ENCODE assay signal across 19 cellular contexts in the genomic region with DNA sequence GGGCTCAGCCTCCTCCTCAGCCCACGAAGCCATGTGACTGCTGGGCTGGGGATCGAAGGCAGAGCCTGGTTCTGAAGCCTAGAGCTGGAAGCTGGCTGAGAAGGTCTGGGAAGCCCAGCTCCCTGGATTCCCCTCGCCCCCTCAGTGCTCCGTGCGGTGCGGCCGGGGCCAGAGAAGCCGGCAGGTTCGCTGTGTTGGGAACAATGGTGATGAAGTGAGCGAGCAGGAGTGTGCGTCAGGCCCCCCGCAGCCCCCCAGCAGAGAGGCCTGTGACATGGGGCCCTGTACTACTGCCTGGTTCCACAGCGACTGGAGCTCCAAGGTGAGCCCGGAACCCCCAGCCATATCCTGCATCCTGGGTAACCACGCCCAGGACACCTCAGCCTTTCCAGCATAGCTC. TPM values are rescaled to one million over a fixed set of nuclear protein-coding genes. Genes with fewer than 3 reads are reported as not detected.
DNase-seq lines count a peak whose midpoint lies in the region; ATAC-seq and TF ChIP-seq lines count a peak whose summit lies in the region.
"Had no signal": no experiment of that assay in that cellular context is flagged by ENCODE, and none has a peak within 500 bp of the region (broad histone marks: within the 10 kb centered on the region; RNA-seq: fewer than 3 reads in every experiment).

No MANE protein-coding gene starts in this region.

- no peak overlapping the region for H3K4me2 ChIP-seq in H9 (ENCODE audit: insufficient read depth, insufficient read length, low read length)

- H3K9me3 ChIP-seq in H9 (ENCODE audit: control insufficient read depth, low read depth, low read length) (no peaks in the 10 kb centered on the region), lower lobe of right lung (no peaks in the 10 kb centered on the region), stomach (no peaks in the 10 kb centered on the region)
- H3K9me3 ChIP-seq: Caco-2 had no signal

- H3K4me3 Mint-ChIP-seq in H9, result no peak overlapping the region
- H3K4me3 Mint-ChIP-seq in dendritic cell treated with granulocyte-macrophage colony-stimulating factor and Interleukin-4, amounts not matched to agents 40 ng/mL and 50 ng/mL, for 4 days, result peak overlapping the region; percentile 18
- H3K4me3 Mint-ChIP-seq: naive thymus-derived CD4-positive, alpha-beta T cell; stimulated activated naive CD8-positive, alpha-beta T cell treated with anti-CD3 and anti-CD28 coated beads, Interleukin-15, Interleukin-2, amounts not matched to agents 100 ng/mL and 50 ng/mL, for 24 hours; T-helper 17 cell had no signal

- peaks cover 3 to 5% (median 5%) of the 10 kb centered on the region in 3 experiments; a peak in 5 of 7 replicates for H3K36me3 Mint-ChIP-seq in H9 (ENCODE audit: insufficient read depth in 1 of 3, low read depth in 3 of 3)
- peaks cover 100% of the 10 kb centered on the region for H3K36me3 Mint-ChIP-seq in dendritic cell treated with granulocyte-macrophage colony-stimulating factor and Interleukin-4, amounts not matched to agents 40 ng/mL and 50 ng/mL, for 4 days (ENCODE audit: low read depth)

- H3K9me3 Mint-ChIP-seq in H9, result no peaks in the 10 kb centered on the region
- no peaks in the 10 kb centered on the region for H3K9me3 Mint-ChIP-seq in dendritic cell treated with granulocyte-macrophage colony-stimulating factor and Interleukin-4, amounts not matched to agents 40 ng/mL and 50 ng/mL, for 4 days
- H3K9me3 Mint-ChIP-seq: naive thymus-derived CD4-positive, alpha-beta T cell; stimulated activated naive CD8-positive, alpha-beta T cell treated with anti-CD3 and anti-CD28 coated beads, Interleukin-15, Interleukin-2, amounts not matched to agents 100 ng/mL and 50 ng/mL, for 24 hours had no signal

- no peak for TF ChIP-seq CTCF in H9 (conservative IDR thresholded peaks at IDR 0.05)
- TF ChIP-seq CTCF in lower lobe of right lung (IDR thresholded peaks at IDR 0.05), result no peak
- no peak for TF ChIP-seq CTCF in stomach (IDR thresholded peaks at IDR 0.05)

- ATAC-seq in lower lobe of right lung, result no peak
- ATAC-seq in GM21526 (IDR thresholded peaks at IDR 0.05; ENCODE audit: low FRiP score, unreplicated experiment), result no peak
- ATAC-seq in GM18909 (IDR thresholded peaks at IDR 0.05; ENCODE audit: poor library complexity, unreplicated experiment), result no peak
- ATAC-seq: naive thymus-derived CD4-positive, alpha-beta T cell; T-helper 17 cell had no signal

- H3K4me3 ChIP-seq in lower lobe of right lung (peak overlapping the region; percentile 60), stomach (peak overlapping the region in 3 of 4 donors; percentile 3 to 20 (median 11))

- no peaks in the 10 kb centered on the region for H3K27me3 Mint-ChIP-seq in H9 (ENCODE audit: low read depth)
- no peaks in the 10 kb centered on the region for H3K27me3 Mint-ChIP-seq in dendritic cell treated with granulocyte-macrophage colony-stimulating factor and Interleukin-4, amounts not matched to agents 40 ng/mL and 50 ng/mL, for 4 days
- H3K27me3 Mint-ChIP-seq: naive thymus-derived CD4-positive, alpha-beta T cell; stimulated activated naive CD8-positive, alpha-beta T cell treated with anti-CD3 and anti-CD28 coated beads, Interleukin-15, Interleukin-2, amounts not matched to agents 100 ng/mL and 50 ng/mL, for 24 hours; T-helper 17 cell had no signal

- H3K23ac ChIP-seq in H9 (ENCODE audit: insufficient read length, low read depth, low read length), result no peak overlapping the region

- no peak overlapping the region; a peak in 2 of 7 replicates for H3K27ac Mint-ChIP-seq in H9
- H3K27ac Mint-ChIP-seq in dendritic cell treated with granulocyte-macrophage colony-stimulating factor and Interleukin-4, amounts not matched to agents 40 ng/mL and 50 ng/mL, for 4 days, result peak overlapping the region; percentile 99
- H3K27ac Mint-ChIP-seq: naive thymus-derived CD4-positive, alpha-beta T cell; stimulated activated naive CD8-positive, alpha-beta T cell treated with anti-CD3 and anti-CD28 coated beads, Interleukin-15, Interleukin-2, amounts not matched to agents 100 ng/mL and 50 ng/mL, for 24 hours; T-helper 17 cell had no signal

- no peak overlapping the region for H3K9ac ChIP-seq in H9 (ENCODE audit: extremely low read depth, insufficient read length, low read length)

- H2BK5ac ChIP-seq in H9 (ENCODE audit: insufficient read length, low read length), result no peak overlapping the region

- no peaks in the 10 kb centered on the region for H3K27me3 ChIP-seq in H9 (ENCODE audit: insufficient read depth, low read length)
- no peaks in the 10 kb centered on the region for H3K27me3 ChIP-seq in lower lobe of right lung (ENCODE audit: low read depth)
- no peaks in the 10 kb centered on the region for H3K27me3 ChIP-seq in stomach

- H3K4me1 ChIP-seq in H9 (ENCODE audit: insufficient read depth, low read length), result peaks cover 5% of the 10 kb centered on the region; the same call in 1 of the 2 replicates
- peaks cover 57% of the 10 kb centered on the region for H3K4me1 ChIP-seq in lower lobe of right lung
- peaks cover 35 to 79% (median 58%) of the 10 kb centered on the region in 4 donors for H3K4me1 ChIP-seq in stomach

- H2BK20ac ChIP-seq in H9 (ENCODE audit: low read depth, low read length, poor library complexity, severe bottlenecking), result no peak overlapping the region

- no peak overlapping the region for H2BK15ac ChIP-seq in H9 (ENCODE audit: low read depth, low read length)

- WGBS in H9 (ENCODE audit: extremely low coverage, insufficient read length, low lambda C conversion rate), result no CpG with 5 or more reads among the region's 15 CpGs
- WGBS in stomach, 5 donors, result 78 to 81% (median 78%) methylated on average over 13 to 15 of the region's 15 CpGs

- H4K8ac ChIP-seq in H9 (replicated peaks; ENCODE audit: insufficient read length, low read depth, low read length), result no peak overlapping the region

- peaks cover 37% of the 10 kb centered on the region for H3K36me3 ChIP-seq in lower lobe of right lung
- H3K36me3 ChIP-seq in stomach, result peaks cover 0 to 54% (median 35%) of the 10 kb centered on the region in 4 donors

- TF ChIP-seq EP300 in stomach (IDR thresholded peaks at IDR 0.05), result no peak

- peak; percentile 20 for DNase-seq in H9
- DNase-seq in lower lobe of right lung, result no peak
- no peak for DNase-seq in stomach
- DNase-seq in anterior cingulate cortex (lab: John Stamatoyannopoulos, UW), result no peak
- DNase-seq in NAMALWA (ENCODE audit: low spot score), result no peak
- DNase-seq: activated CD4-positive, CD25-positive, alpha-beta regulatory T cell; Caco-2; mammary epithelial cell; MM.1S; naive thymus-derived CD4-positive, alpha-beta T cell; NCI-H187 treated with DMSO at 0.1 percent for 48 hours; SHP77 treated with DMSO at 0.1 percent for 48 hours; T-helper 17 cell had no signal

- H3K14ac ChIP-seq in H9 (ENCODE audit: insufficient read depth, low read length), result no peak overlapping the region

- no peak overlapping the region for H4K5ac ChIP-seq in H9 (ENCODE audit: insufficient read length, low read depth, low read length)

- H3K56ac ChIP-seq in H9 (ENCODE audit: insufficient read length, low read depth, low read length), result no peak overlapping the region

- H3K27ac ChIP-seq in H9 (ENCODE audit: insufficient read length, low read depth, low read length), result no peak overlapping the region
- H3K27ac ChIP-seq in lower lobe of right lung, result peak overlapping the region; percentile 99
- peak overlapping the region in 4 of 5 donors; percentile 97 to 100 (median 100) for H3K27ac ChIP-seq in stomach

- H3K18ac ChIP-seq in H9 (ENCODE audit: insufficient read length, low read depth, low read length), result no peak overlapping the region

- no peak overlapping the region for H2BK12ac ChIP-seq in H9 (ENCODE audit: insufficient read length, low read depth, low read length)

- intact Hi-C loops in dendritic cell treated with granulocyte-macrophage colony-stimulating factor and Interleukin-4, amounts not matched to agents 40 ng/mL and 50 ng/mL, for 4 days (cut with micrococcal nuclease), result no loop called here
- intact Hi-C loops in lower lobe of right lung (cut with DNase I) (no loop called here), stomach (cut with DNase I; ENCODE audit: low total_unique reads) (loop anchor here (10.0 kb wide), 1 partner anchor 66 kb away; a partner anchor contains a TSS)

- H2AFZ ChIP-seq in H9 (ENCODE audit: low read length), result no peak overlapping the region

- peaks cover 27 to 40% of the 10 kb centered on the region in 2 experiments for H3K4me1 Mint-ChIP-seq in H9
- H3K4me1 Mint-ChIP-seq in dendritic cell treated with granulocyte-macrophage colony-stimulating factor and Interleukin-4, amounts not matched to agents 40 ng/mL and 50 ng/mL, for 4 days (ENCODE audit: low read depth), result peaks cover 100% of the 10 kb centered on the region

- H3K79me1 ChIP-seq in H9 (ENCODE audit: insufficient read depth, low read depth, low read length, poor library complexity, severe bottlenecking), result no peaks in the 10 kb centered on the region

- H2BK120ac ChIP-seq in H9 (ENCODE audit: low read depth, low read length, poor library complexity, severe bottlenecking), result no peak overlapping the region

- no peak overlapping the region for H3K4ac ChIP-seq in H9 (ENCODE audit: low read depth, low read length)

- H3K79me2 ChIP-seq in H9 (ENCODE audit: insufficient read depth, low read length), result no peaks in the 10 kb centered on the region

- H2AK5ac ChIP-seq in H9 (ENCODE audit: insufficient read length, low read length), result no peak overlapping the region

- no peak for TF ChIP-seq POLR2A in stomach (IDR thresholded peaks at IDR 0.05)

- no peak overlapping the region for H4K91ac ChIP-seq in H9 (ENCODE audit: insufficient read length, low read depth, low read length)

- H3K23me2 ChIP-seq in H9 (ENCODE audit: insufficient read length, low read depth, low read length, poor library complexity, severe bottlenecking), result peaks cover 11% of the 10 kb centered on the region

- H4K20me1 ChIP-seq in H9 (ENCODE audit: control insufficient read depth, insufficient read depth, insufficient read length), result no peaks in the 10 kb centered on the region

- H3T11ph ChIP-seq in H9 (ENCODE audit: low read length), result no peak overlapping the region

RNA-seq across cellular contexts. Expression of a gene that starts 9.1 kb away (rescaled TPM):
- total RNA-seq in H9 (2021), result 4.6 and 6.1 TPM in 2 replicates
- total RNA-seq in lower lobe of right lung, result 164 TPM
- 10 to 100 TPM in 3 of 5 donors, 1 to 10 TPM in 2; 4.9 to 32.3 (median 11.7) TPM for total RNA-seq in stomach
- polyA plus RNA-seq in stomach, result 10 to 100 TPM in 1 of 3 donors, 1 to 10 TPM in 2; 7.5 to 54.2 (median 8.7) TPM

RNA-seq across cellular contexts. Expression of a gene that starts 21.1 kb away (rescaled TPM):
- total RNA-seq in H9 (2021), result 247 and 250 TPM in 2 replicates
- total RNA-seq in lower lobe of right lung, result 387 TPM
- 100 to 1,000 TPM in 4 of 5 donors, 10 to 100 TPM in 1; 87.5 to 330 (median 142) TPM for total RNA-seq in stomach
- 100 to 1,000 TPM in 2 of 3 donors, 10 to 100 TPM in 1; 77.7 to 127 (median 115) TPM for polyA plus RNA-seq in stomach

RNA-seq across cellular contexts. Expression of a gene that starts 42.8 kb away (rescaled TPM):
- total RNA-seq in H9 (2021) (not detected in 2 replicates), lower lobe of right lung (not detected), stomach (not detected)
- polyA plus RNA-seq in stomach, result under 1 TPM in 1 of 3 donors, not detected in 2; 0.93 TPM
- total RNA-seq: mammary epithelial cell, NCI-H460, renal cortical epithelial cell had no signal
- polyA plus RNA-seq: mammary epithelial cell had no signal

RNA-seq across cellular contexts. Expression of a gene that starts 50.4 kb away (rescaled TPM):
- total RNA-seq in H9 (2021) (0.88 and 1.4 TPM in 2 replicates), lower lobe of right lung (16.9 TPM), stomach (10 to 100 TPM in 2 of 5 donors, 1 to 10 TPM in 3; 1.7 to 29.3 (median 6.5) TPM)
- polyA plus RNA-seq in stomach, result 100 to 1,000 TPM in 1 of 3 donors, 1 to 10 TPM in 2; 3.1 to 345 (median 6.8) TPM
- polyA plus RNA-seq: naive thymus-derived CD4-positive, alpha-beta T cell had no signal
